Comparison of ENCODE assay signal across 26 cellular contexts in the genomic region with DNA sequence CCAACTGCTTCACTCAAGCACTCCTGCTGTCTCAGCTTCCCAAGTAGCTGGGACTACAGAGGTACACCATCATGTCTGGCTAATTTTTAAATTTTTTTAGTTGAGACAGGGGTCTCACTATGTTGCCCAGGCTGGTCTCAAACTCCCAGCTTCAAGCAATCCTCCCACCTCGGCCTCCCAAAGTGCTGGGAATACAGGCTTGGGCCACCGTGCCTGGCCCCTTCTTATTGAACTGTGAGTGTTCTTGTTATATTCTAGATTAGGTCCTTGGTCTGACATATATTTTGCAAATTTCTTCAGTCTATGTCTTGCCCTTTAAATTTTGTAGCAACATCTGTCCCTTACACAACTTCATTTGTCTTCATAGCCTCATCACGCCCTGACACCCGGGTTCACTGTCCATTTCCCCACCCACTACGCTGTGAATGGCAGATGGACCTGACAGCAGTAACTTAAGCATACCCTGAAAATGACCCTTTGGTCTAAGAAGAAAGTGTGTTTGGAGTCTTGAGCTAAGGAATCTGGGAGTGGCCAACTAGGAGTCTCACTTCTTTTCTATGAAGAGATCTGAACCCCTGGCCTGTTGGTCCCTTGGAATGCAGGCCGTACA. TPM values are rescaled to one million over a fixed set of nuclear protein-coding genes. Genes with fewer than 3 reads are reported as not detected.
DNase-seq lines count a peak whose midpoint lies in the region; ATAC-seq and TF ChIP-seq lines count a peak whose summit lies in the region.
"Had no signal": no experiment of that assay in that cellular context is flagged by ENCODE, and none has a peak within 500 bp of the region (broad histone marks: within the 10 kb centered on the region; RNA-seq: fewer than 3 reads in every experiment).

No MANE protein-coding gene starts in this region.

- H3K27me3 Mint-ChIP-seq in T-helper 17 cell (no peaks in the 10 kb centered on the region), type B pancreatic cell (no peaks in the 10 kb centered on the region)

- H3K4me3 ChIP-seq in Peyer's patch (no peak overlapping the region), BE2C (ENCODE audit: low read depth, low read length) (no peak overlapping the region)
- H3K4me3 ChIP-seq: GM12878 had no signal

- H3K4me1 Mint-ChIP-seq in T-helper 17 cell: peaks cover 12% of the 10 kb centered on the region
- peaks cover 16% of the 10 kb centered on the region for H3K4me1 Mint-ChIP-seq in type B pancreatic cell (ENCODE audit: unreplicated experiment)

- H3K36me3 ChIP-seq in Peyer's patch (no peaks in the 10 kb centered on the region), BE2C (no peaks in the 10 kb centered on the region)

- ATAC-seq in T-helper 17 cell (no peak), left colon (peak; percentile 37), HG03354 (IDR thresholded peaks at IDR 0.05; ENCODE audit: poor library complexity, severe bottlenecking, unreplicated experiment) (no peak)
- ATAC-seq: CD8-positive, alpha-beta T cell; GM12878 had no signal

- H3K9me3 ChIP-seq in Peyer's patch (no peaks in the 10 kb centered on the region), T-helper 17 cell (ENCODE audit: control insufficient read depth, low read length, poor library complexity, severe bottlenecking) (no peaks in the 10 kb centered on the region), BE2C (no peaks in the 10 kb centered on the region)

- H3K4me1 ChIP-seq in Peyer's patch (peaks cover 0 to 12% (median 1%) of the 10 kb centered on the region in 4 donors), BE2C (no peaks in the 10 kb centered on the region)

- TF ChIP-seq POLR2A in Peyer's patch (IDR thresholded peaks at IDR 0.05): no peak

- H3K27ac Mint-ChIP-seq in T-helper 17 cell: peak overlapping the region; percentile 54
- peak overlapping the region; percentile 25 for H3K27ac Mint-ChIP-seq in type B pancreatic cell
- H3K27ac Mint-ChIP-seq: CD8-positive, alpha-beta T cell had no signal

- peak overlapping the region in 3 of 4 donors; percentile 44 to 73 (median 72) for H3K27ac ChIP-seq in Peyer's patch
- H3K27ac ChIP-seq: C4-2B, RWPE1 had no signal

- no peak overlapping the region for H3K4me3 Mint-ChIP-seq in T-helper 17 cell
- H3K4me3 Mint-ChIP-seq in type B pancreatic cell: no peak overlapping the region
- H3K4me3 Mint-ChIP-seq: CD8-positive, alpha-beta T cell had no signal

- H3K27me3 ChIP-seq in Peyer's patch: no peaks in the 10 kb centered on the region
- H3K27me3 ChIP-seq in BE2C: no peaks in the 10 kb centered on the region

- H3K9me3 Mint-ChIP-seq in type B pancreatic cell: no peaks in the 10 kb centered on the region
- H3K9me3 Mint-ChIP-seq: CD8-positive, alpha-beta T cell had no signal

- intact Hi-C loops in left colon (cut with DNase I, micrococcal nuclease): no loop called here

- no peak for TF ChIP-seq CTCF in Peyer's patch (IDR thresholded peaks at IDR 0.05)
- TF ChIP-seq CTCF in type B pancreatic cell (conservative IDR thresholded peaks at IDR 0.05): no peak
- TF ChIP-seq CTCF in BE2C (IDR thresholded peaks at IDR 0.05; ENCODE audit: low read depth, low read length): no peak

- peak in 2 of 3 donors; percentile 67 to 83 for DNase-seq in Peyer's patch
- no peak for DNase-seq in T-helper 17 cell
- DNase-seq in left colon: peak in 1 of 2 donors; percentile 68
- DNase-seq in type B pancreatic cell (ENCODE audit: extremely low spot score, unreplicated experiment): no peak
- DNase-seq in BE2C: no peak
- no peak for DNase-seq in NCI-H510A treated with DMSO at 0.1 percent for 48 hours (lab: John Stamatoyannopoulos, UW)
- DNase-seq: CD8-positive, alpha-beta T cell; DMS 273 treated with DMSO at 0.1 percent for 48 hours; EL; GDM1; KBM-7; NCI-H1694; NCI-H2029 treated with DMSO at 0.1 percent for 48 hours; NCI-H2227 treated with DMSO at 0.1 percent for 48 hours; NCI-H69; SHP77 had no signal

- H3K36me3 Mint-ChIP-seq in T-helper 17 cell (ENCODE audit: low read depth) (no peaks in the 10 kb centered on the region), type B pancreatic cell (no peaks in the 10 kb centered on the region)

RNA-seq across cellular contexts. Expression of gene FAM118A, which starts 4.2 kb away (rescaled TPM):
- total RNA-seq in Peyer's patch (1,000 to 10,000 TPM in 1 of 4 donors, 100 to 1,000 TPM in 1, 10 to 100 TPM in 2; 46.4 to 1,083 (median 189) TPM), T-helper 17 cell (100 to 1,000 TPM; 162 to 200 TPM), left colon (10 to 100 TPM; 47.0 to 60.7 TPM), type B pancreatic cell (ENCODE audit: low replicate concordance) (89.7 and 121 TPM in 2 replicates)
- 50.9 TPM for polyA plus RNA-seq in BE2C (2012; ENCODE audit: insufficient read depth, insufficient read length, low read depth)

RNA-seq across cellular contexts. Expression of gene UPK3A, which starts 20.8 kb away (rescaled TPM):
- total RNA-seq in Peyer's patch: 1 to 10 TPM in 1 of 4 donors, not detected in 3; 4.0 TPM
- under 1 TPM in 1 of 2 donors, not detected in 1; 0.37 TPM for total RNA-seq in T-helper 17 cell
- under 1 TPM in 1 of 2 donors, not detected in 1; 0.34 TPM for total RNA-seq in left colon
- 0.29 and 0.62 TPM in 2 replicates for total RNA-seq in type B pancreatic cell (ENCODE audit: low replicate concordance)
- not detected for polyA plus RNA-seq in BE2C (2012; ENCODE audit: insufficient read depth, insufficient read length, low read depth)
- total RNA-seq: A673; CD8-positive, alpha-beta T cell; GM12878; H4; HT1080; LHCN-M2; MCF 10A; NCI-H460 had no signal
- polyA plus RNA-seq: GM12878 had no signal

Comparison
In these comparisons a context has a peak if more than half of its experiments do, and no peak if none do; other contexts are left out.
1. DNase-seq: peak in Peyer's patch (2 of 3); none in T-helper 17 cell (0 of 3), type B pancreatic cell (single experiment), BE2C (single experiment) and NCI-H510A treated with DMSO at 0.1 percent for 48 hours (single experiment).